Comparison of ENCODE assay signal across 1 cellular context in genomic region chr6:12538881-12539357, GRCh38.
A peak's percentile ranks its signal among the peaks of the same experiment; 100 is the strongest.
TF ChIP-seq lines count a peak whose summit lies in the region.

No MANE protein-coding gene starts in this region.

TF ChIP-seq in liver, 16 proteins besides CTCF, POLR2A, EP300 and RAD21 (continued from another document):
- peak; percentile 83 for TF ChIP-seq ATF3 (IDR thresholded peaks at IDR 0.05)
